In genomic region chr17:79008666-79009387, GRCh38 we compare ENCODE assay signal across 8 cellular contexts. TPM values are rescaled to one million over a fixed set of nuclear protein-coding genes. Genes with fewer than 3 reads are reported as not detected.
A peak's percentile ranks its signal among the peaks of the same experiment; 100 is the strongest.
DNase-seq lines count a peak whose midpoint lies in the region; ATAC-seq and TF ChIP-seq lines count a peak whose summit lies in the region.

No MANE protein-coding gene starts in this region.

- peak overlapping the region; percentile 86 to 97 for H3K27ac ChIP-seq in lung (ENCODE audit: low read depth in 1 of 2, low read length in 1 of 2)
- no peak overlapping the region for H3K27ac ChIP-seq in urinary bladder (ENCODE audit: low read depth)

- H3K4me1 ChIP-seq in lung (ENCODE audit: control insufficient read depth in 2 of 2, insufficient read depth in 2 of 2, low read length in 2 of 2) (peaks cover 0 to 29% of the 10 kb centered on the region in 2 donors), urinary bladder (ENCODE audit: insufficient read depth) (no peaks in the 10 kb centered on the region)

- peaks cover 49% of the 10 kb centered on the region for H3K4me1 Mint-ChIP-seq in activated T-cell treated with anti-CD3 and anti-CD28 coated beads, Interleukin-2, amount 50 U/mL, for 24 hours (ENCODE audit: low read depth)
- H3K4me1 Mint-ChIP-seq in MCF 10A (ENCODE audit: insufficient read depth, unreplicated experiment): peaks cover 26% of the 10 kb centered on the region

- peaks cover 0 to 5% of the 10 kb centered on the region in 2 donors for H3K36me3 ChIP-seq in lung (ENCODE audit: control insufficient read depth in 2 of 2, insufficient read depth in 2 of 2, low read length in 2 of 2)
- no peaks in the 10 kb centered on the region for H3K36me3 ChIP-seq in urinary bladder (ENCODE audit: insufficient read depth)

- no peak for DNase-seq in activated T-cell treated with anti-CD3 and anti-CD28 coated beads, Interleukin-2, amount 50 U/mL, for 24 hours
- DNase-seq in activated T-cell treated with anti-CD3 and anti-CD28 coated beads, Interleukin-2, amount 50 U/mL, for 48 hours: no peak
- DNase-seq in MCF 10A (ENCODE audit: unreplicated experiment): no peak
- DNase-seq in lung (ENCODE audit: low spot score): no peak
- no peak for DNase-seq in NCI-H2196 (lab: John Stamatoyannopoulos, UW; ENCODE audit: unreplicated experiment)
- DNase-seq in NCI-H774 (lab: John Stamatoyannopoulos, UW): no peak

- POLR2A ChIA-PET in MCF 10A (lab: Yijun Ruan, JAX): interaction anchor here (1.0 kb wide), 1 partner anchor 30 kb away, joined by 3 read pairs; no protein-coding TSS in a partner anchor

- intact Hi-C loops in MCF 10A (cut with micrococcal nuclease): no loop called here

- H3K9me3 ChIP-seq in lung (ENCODE audit: control insufficient read depth in 2 of 2, insufficient read depth in 1 of 2, low read length in 1 of 2): no peaks in the 10 kb centered on the region

- H3K4me3 Mint-ChIP-seq in activated T-cell treated with anti-CD3 and anti-CD28 coated beads, Interleukin-2, amount 50 U/mL, for 24 hours: peak overlapping the region; percentile 84
- H3K4me3 Mint-ChIP-seq in MCF 10A (ENCODE audit: unreplicated experiment): peak overlapping the region; percentile 90

- peak overlapping the region; percentile 83 for H3K4me3 ChIP-seq in lung
- H3K4me3 ChIP-seq in urinary bladder (ENCODE audit: low read depth, low read length): peak overlapping the region; percentile 98

- CTCF ChIA-PET in MCF 10A (lab: Yijun Ruan, JAX): interaction anchor here (0.6 to 1.0 kb wide), 4 partner anchors 170 to 789 kb away, joined by 3 read pairs; no protein-coding TSS in a partner anchor

- TF ChIP-seq CTCF in MCF 10A (IDR thresholded peaks at IDR 0.05; ENCODE audit: unreplicated experiment) (no peak), lung (IDR thresholded peaks at IDR 0.05; ENCODE audit: control extremely low read depth, extremely low read depth) (no peak)

- no peaks in the 10 kb centered on the region for H3K9me3 Mint-ChIP-seq in activated T-cell treated with anti-CD3 and anti-CD28 coated beads, Interleukin-2, amount 50 U/mL, for 24 hours
- H3K9me3 Mint-ChIP-seq in MCF 10A (ENCODE audit: unreplicated experiment): peaks cover 1% of the 10 kb centered on the region

- 40 to 48% methylated on average over 5 to 7 of the region's 7 CpGs for WGBS in lung, 2 donors
- WGBS in urinary bladder: 37% methylated on average over 7 of the region's 7 CpGs

- no peaks in the 10 kb centered on the region for H3K27me3 Mint-ChIP-seq in activated T-cell treated with anti-CD3 and anti-CD28 coated beads, Interleukin-2, amount 50 U/mL, for 24 hours
- no peaks in the 10 kb centered on the region for H3K27me3 Mint-ChIP-seq in MCF 10A (ENCODE audit: insufficient read depth, unreplicated experiment)

- H3K27me3 ChIP-seq in lung (ENCODE audit: control insufficient read depth, insufficient read depth): no peaks in the 10 kb centered on the region

- no peak for ATAC-seq in lung (ENCODE audit: insufficient read depth, low FRiP score)
- no peak for ATAC-seq in GM21423 (IDR thresholded peaks at IDR 0.05; ENCODE audit: unreplicated experiment)

- H3K36me3 Mint-ChIP-seq in activated T-cell treated with anti-CD3 and anti-CD28 coated beads, Interleukin-2, amount 50 U/mL, for 24 hours (ENCODE audit: low read depth): peaks cover 21% of the 10 kb centered on the region
- peaks cover 6% of the 10 kb centered on the region for H3K36me3 Mint-ChIP-seq in MCF 10A (ENCODE audit: insufficient read depth, unreplicated experiment)

- H3K27ac Mint-ChIP-seq in activated T-cell treated with anti-CD3 and anti-CD28 coated beads, Interleukin-2, amount 50 U/mL, for 24 hours: peak overlapping the region; percentile 96
- peak overlapping the region; percentile 98 for H3K27ac Mint-ChIP-seq in MCF 10A (ENCODE audit: low read depth, unreplicated experiment)

- BruUV-seq in MCF 10A (replicated peaks; lab: Mats Ljungman, UMichigan): no TSS peak

RNA-seq across cellular contexts. Expression of gene CANT1, which starts 0.7 kb away (rescaled TPM):
- 62.5 and 65.1 TPM in 2 replicates for total RNA-seq in MCF 10A (2022)
- 10 to 100 TPM; 31.4 to 75.8 TPM for total RNA-seq in lung
- polyA plus RNA-seq in lung: 10 to 100 TPM in 1 of 2 donors, 1 to 10 TPM in 1; 8.5 to 66.0 TPM
- total RNA-seq in urinary bladder: 20.9 TPM
- polyA plus RNA-seq in urinary bladder: 32.1 TPM

RNA-seq across cellular contexts. Expression of gene C1QTNF1, which starts 15.1 kb away (rescaled TPM):
- total RNA-seq in MCF 10A (2022) (3.0 and 3.3 TPM in 2 replicates), lung (10 to 100 TPM in 1 of 2 donors, 1 to 10 TPM in 1; 7.4 to 35.7 TPM), urinary bladder (5.2 TPM)
- polyA plus RNA-seq in lung (10 to 100 TPM; 24.3 to 84.5 TPM), urinary bladder (85.0 TPM)

RNA-seq across cellular contexts. Expression of gene LGALS3BP, which starts 29.1 kb away (rescaled TPM):
- total RNA-seq in MCF 10A (2022) (56.7 and 58.0 TPM in 2 replicates), lung (100 to 1,000 TPM; 183 to 479 TPM), urinary bladder (103 TPM)
- polyA plus RNA-seq in lung (100 to 1,000 TPM; 229 to 261 TPM), urinary bladder (219 TPM)
